ENCODE assay signal across 9 cellular contexts in the genomic region with DNA sequence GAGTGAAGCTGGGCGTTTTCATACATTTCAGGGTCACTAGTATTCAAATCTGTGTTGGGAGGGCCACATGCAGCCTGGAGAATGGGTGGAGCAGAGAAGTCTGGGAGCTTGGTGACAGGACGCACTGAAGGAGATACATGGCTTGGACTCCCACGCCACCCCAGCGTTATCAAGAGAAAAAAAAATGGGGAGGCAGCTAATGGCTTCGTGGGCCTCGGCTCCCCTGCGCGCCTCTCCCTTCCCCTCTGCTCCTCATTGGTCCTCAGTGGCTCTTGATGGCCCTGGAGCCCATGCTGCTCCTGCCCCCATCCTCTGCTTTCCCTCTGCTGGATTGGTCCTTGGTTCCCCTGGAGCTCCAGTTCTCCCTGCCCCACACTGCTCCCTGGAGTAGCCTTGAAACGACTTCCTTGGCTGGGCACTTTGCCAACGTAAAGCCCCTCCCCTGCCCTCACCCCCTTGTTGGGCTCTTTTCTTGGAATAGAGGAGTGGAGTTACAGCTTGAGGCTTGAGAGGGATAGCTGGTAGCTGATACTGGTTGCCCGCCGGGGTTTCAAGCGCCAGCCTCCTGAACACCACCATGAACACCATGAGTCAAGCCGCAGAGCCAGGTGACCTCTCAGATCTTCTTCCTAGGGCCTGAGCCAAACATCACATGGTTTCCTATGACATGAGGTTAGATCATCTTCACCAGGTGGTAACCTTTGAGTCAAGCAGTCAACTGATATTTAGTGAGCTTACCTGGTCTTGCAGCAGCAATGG.
DNase-seq lines count a peak whose midpoint lies in the region; ATAC-seq and TF ChIP-seq lines count a peak whose summit lies in the region.
"Had no signal": no experiment of that assay in that cellular context is flagged by ENCODE, and none has a peak within 500 bp of the region (broad histone marks: within the 10 kb centered on the region; RNA-seq: fewer than 3 reads in every experiment).

No MANE protein-coding gene starts in this region.

- peaks cover 0 to 9% of the 10 kb centered on the region in 2 donors for H3K27me3 Mint-ChIP-seq in CD8-positive, alpha-beta memory T cell

- DNase-seq in CD8-positive, alpha-beta memory T cell: peak in 4 of 5 donors; percentile 16 to 75 (median 54)
- DNase-seq in MM.1S (peak; percentile 11), islet precursor cell (peak; percentile 54), erythroblast (lab: John Stamatoyannopoulos, UW) (no peak), nucleus accumbens (lab: John Stamatoyannopoulos, UW) (no peak)
- peak; percentile 30 to 44 for DNase-seq in activated CD4-positive, alpha-beta T cell treated with anti-CD3 and anti-CD28 coated beads, Interleukin-2, amount 50 U/mL, for 4 hours

- H3K4me3 ChIP-seq in CD8-positive, alpha-beta memory T cell (ENCODE audit: low read length): no peak overlapping the region
- no peak overlapping the region for H3K4me3 ChIP-seq in MM.1S (ENCODE audit: low read length)
- H3K4me3 ChIP-seq: thoracic aorta had no signal

- peaks cover 0 to 3% (median 0%) of the 10 kb centered on the region in 5 donors for H3K9me3 Mint-ChIP-seq in CD8-positive, alpha-beta memory T cell

- H3K4me1 Mint-ChIP-seq in CD8-positive, alpha-beta memory T cell: peaks cover 66 to 94% (median 69%) of the 10 kb centered on the region in 3 donors

- H3K79me2 ChIP-seq in MM.1S (ENCODE audit: low read length): no peaks in the 10 kb centered on the region

- H3K4me1 ChIP-seq in CD8-positive, alpha-beta memory T cell (ENCODE audit: insufficient read depth, low read length): peaks cover 30% of the 10 kb centered on the region
- no peaks in the 10 kb centered on the region for H3K4me1 ChIP-seq in MM.1S (ENCODE audit: low read length)

- no peak overlapping the region for H3K27ac ChIP-seq in CD8-positive, alpha-beta memory T cell (ENCODE audit: low read depth, low read length)
- H3K27ac ChIP-seq in MM.1S (ENCODE audit: low read length): no peak overlapping the region
- H3K27ac ChIP-seq: thoracic aorta had no signal

- no peaks in the 10 kb centered on the region for H3K9me3 ChIP-seq in CD8-positive, alpha-beta memory T cell (ENCODE audit: low read length)
- no peaks in the 10 kb centered on the region for H3K9me3 ChIP-seq in MM.1S (replicated peaks; ENCODE audit: insufficient read depth, low read length)
- H3K9me3 ChIP-seq: thoracic aorta had no signal

- H4K20me1 ChIP-seq in MM.1S (ENCODE audit: insufficient read depth, low read length): no peaks in the 10 kb centered on the region

- ATAC-seq in HG02642 (IDR thresholded peaks at IDR 0.05; ENCODE audit: poor library complexity, unreplicated experiment) (no peak), GM19324 (IDR thresholded peaks at IDR 0.05; ENCODE audit: low FRiP score, unreplicated experiment) (no peak)

- no peak for TF ChIP-seq POLR2A in erythroblast (IDR thresholded peaks at IDR 0.05; ENCODE audit: low read length)

- H3K4me2 ChIP-seq in MM.1S (ENCODE audit: low read depth, low read length): no peak overlapping the region

- no peak overlapping the region for H3K9ac ChIP-seq in MM.1S (ENCODE audit: low read length)

- no peaks in the 10 kb centered on the region for H3K9me2 ChIP-seq in MM.1S (replicated peaks; ENCODE audit: insufficient read depth, low read length)

- H3K27ac Mint-ChIP-seq in CD8-positive, alpha-beta memory T cell: peak overlapping the region; percentile 75 to 99 (median 94)

- H3K36me3 Mint-ChIP-seq in CD8-positive, alpha-beta memory T cell: peaks cover 53 to 97% (median 54%) of the 10 kb centered on the region in 3 donors

- no peak overlapping the region for H2AFZ ChIP-seq in MM.1S (ENCODE audit: low read length)

- no peak for TF ChIP-seq CTCF in MM.1S (IDR thresholded peaks at IDR 0.05; ENCODE audit: low read length)

- H3K4me3 Mint-ChIP-seq in CD8-positive, alpha-beta memory T cell: peak overlapping the region in 5 of 7 donors; percentile 15 to 86 (median 28)

- no peaks in the 10 kb centered on the region for H3K27me3 ChIP-seq in CD8-positive, alpha-beta memory T cell (ENCODE audit: insufficient read depth, low read length, poor library complexity, severe bottlenecking)
- no peaks in the 10 kb centered on the region for H3K27me3 ChIP-seq in MM.1S (replicated peaks; ENCODE audit: insufficient read depth, low read length)

- no peaks in the 10 kb centered on the region for H3F3A ChIP-seq in MM.1S (ENCODE audit: insufficient read depth, low read length)

- CTCF ChIA-PET in CD8-positive, alpha-beta memory T cell (lab: Charles Lee): interaction anchor here (0.7 to 2.4 kb wide), 15 partner anchors 8 to 377 kb away, joined by 3 to 11 read pairs (median 5); partner anchors contain the start of gene TMEM30B

- peaks cover 71% of the 10 kb centered on the region for H3K36me3 ChIP-seq in CD8-positive, alpha-beta memory T cell (ENCODE audit: insufficient read depth, low read length)
- no peaks in the 10 kb centered on the region for H3K36me3 ChIP-seq in MM.1S (replicated peaks; ENCODE audit: insufficient read depth, low read length)
- H3K36me3 ChIP-seq: thoracic aorta had no signal

- POLR2A ChIA-PET in CD8-positive, alpha-beta memory T cell (lab: Charles Lee): interaction anchor here (0.6 to 1.5 kb wide), 3 partner anchors 18 to 60 kb away, joined by 3 to 6 read pairs (median 4); no protein-coding TSS in a partner anchor

Comparison
In these comparisons a context has a peak if more than half of its experiments do, and no peak if none do; other contexts are left out.
1. DNase-seq: peak in CD8-positive, alpha-beta memory T cell (4 of 5), MM.1S (single experiment), activated CD4-positive, alpha-beta T cell treated with anti-CD3 and anti-CD28 coated beads, Interleukin-2, amount 50 U/mL, for 4 hours (2 of 2) and islet precursor cell (single experiment); none in erythroblast (0 of 2) and nucleus accumbens (0 of 56).